ENCODE assay signal across 20 cellular contexts in the genomic region with DNA sequence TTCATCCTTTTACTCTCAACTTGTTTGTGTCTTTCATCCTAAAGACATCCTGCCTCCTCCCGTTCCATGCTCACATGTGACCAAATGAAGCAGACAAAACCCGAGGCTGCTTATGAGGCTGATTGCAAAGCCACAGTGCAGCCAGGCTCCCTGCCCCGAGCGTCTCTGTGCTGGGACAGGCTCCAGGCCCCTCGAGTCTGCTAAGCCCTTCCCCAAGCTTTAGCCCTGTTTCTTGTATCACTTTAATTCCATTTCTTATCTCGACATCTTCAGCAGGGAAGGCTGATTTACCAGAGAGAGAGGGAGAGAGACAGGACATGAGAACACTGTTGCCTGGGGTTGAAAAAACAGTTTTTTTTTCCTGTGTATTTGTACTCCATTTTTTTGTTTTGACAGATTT.
"Had no signal": no experiment of that assay in that cellular context is flagged by ENCODE, and none has a peak within 500 bp of the region (broad histone marks: within the 10 kb centered on the region; RNA-seq: fewer than 3 reads in every experiment).

No MANE protein-coding gene starts in this region.

- H3K27me3 Mint-ChIP-seq: activated CD4-positive, alpha-beta memory T cell treated with anti-CD3 and anti-CD28 coated beads, Interleukin-2, amount 10 ng/mL, durations not matched to agents 7 days and 5 days; activated naive CD8-positive, alpha-beta T cell treated with anti-CD3 and anti-CD28 coated beads, Interleukin-2, amount 50 U/mL, for 24 hours; natural killer cell treated with Interleukin-12 subunit alpha and Interleukin-12 subunit beta and Interleukin-15 and Interleukin-18, amount 100 ng/mL, for 72 hours; stimulated activated naive CD8-positive, alpha-beta T cell treated with anti-CD3 and anti-CD28 coated beads, Interleukin-15, Interleukin-2, amounts not matched to agents 100 ng/mL and 50 ng/mL, for 24 hours had no signal

- H3K27me3 ChIP-seq: breast epithelium, right atrium auricular region, suprapubic skin had no signal

- H3K36me3 ChIP-seq: breast epithelium, heart right ventricle, prostate gland, right atrium auricular region, suprapubic skin had no signal

- H3K27ac ChIP-seq: breast epithelium, heart right ventricle, right atrium auricular region, suprapubic skin had no signal

- ATAC-seq: activated naive CD8-positive, alpha-beta T cell treated with anti-CD3 and anti-CD28 coated beads, Interleukin-2, amount 50 U/mL, for 24 hours; esophagus mucosa; heart right ventricle; natural killer cell treated with Interleukin-12 subunit alpha and Interleukin-12 subunit beta and Interleukin-15 and Interleukin-18, amount 100 ng/mL, for 72 hours; T-cell had no signal

- H3K4me3 ChIP-seq: breast epithelium, heart right ventricle, prostate gland, right atrium auricular region, suprapubic skin had no signal

- H3K27ac Mint-ChIP-seq: activated CD4-positive, alpha-beta memory T cell treated with anti-CD3 and anti-CD28 coated beads, Interleukin-2, amount 10 ng/mL, durations not matched to agents 7 days and 5 days; activated naive CD4-positive, alpha-beta T cell treated with anti-CD3 and anti-CD28 coated beads for 36 hours; activated naive CD8-positive, alpha-beta T cell treated with anti-CD3 and anti-CD28 coated beads, Interleukin-2, amount 50 U/mL, for 24 hours; activated T-helper 2 cell treated with anti-CD3 and anti-CD28 coated beads, Interferon-gamma antibody, Interleukin-2, Interleukin-4, amounts not matched to agents 10 μg/mL and 5 μg/mL and 100 μg/mL, durations not matched to agents 14 hours and 24 hours and 36 hours; memory B cell; natural killer cell treated with Interleukin-12 subunit alpha and Interleukin-12 subunit beta and Interleukin-15 and Interleukin-18, amount 100 ng/mL, for 72 hours; stimulated activated naive CD8-positive, alpha-beta T cell treated with anti-CD3 and anti-CD28 coated beads, Interleukin-15, Interleukin-2, amounts not matched to agents 100 ng/mL and 50 ng/mL, for 24 hours; T-cell had no signal

- H3K36me3 Mint-ChIP-seq: memory B cell; natural killer cell treated with Interleukin-12 subunit alpha and Interleukin-12 subunit beta and Interleukin-15 and Interleukin-18, amount 100 ng/mL, for 72 hours; T-cell had no signal

- H3K9me3 Mint-ChIP-seq: activated CD4-positive, alpha-beta memory T cell treated with anti-CD3 and anti-CD28 coated beads, Interleukin-2, amount 10 ng/mL, durations not matched to agents 7 days and 5 days; activated naive CD4-positive, alpha-beta T cell treated with anti-CD3 and anti-CD28 coated beads for 36 hours; activated T-helper 2 cell treated with anti-CD3 and anti-CD28 coated beads, Interferon-gamma antibody, Interleukin-2, Interleukin-4, amounts not matched to agents 10 μg/mL and 5 μg/mL and 100 μg/mL, durations not matched to agents 14 hours and 24 hours and 36 hours; memory B cell; natural killer cell treated with Interleukin-12 subunit alpha and Interleukin-12 subunit beta and Interleukin-15 and Interleukin-18, amount 100 ng/mL, for 72 hours; T-cell had no signal

- H3K9me3 ChIP-seq: breast epithelium, heart right ventricle, prostate gland, right atrium auricular region, suprapubic skin had no signal

- H3K4me3 Mint-ChIP-seq: activated CD4-positive, alpha-beta memory T cell treated with anti-CD3 and anti-CD28 coated beads, Interleukin-2, amount 10 ng/mL, durations not matched to agents 7 days and 5 days; activated naive CD4-positive, alpha-beta T cell treated with anti-CD3 and anti-CD28 coated beads for 36 hours; activated naive CD8-positive, alpha-beta T cell treated with anti-CD3 and anti-CD28 coated beads, Interleukin-2, amount 50 U/mL, for 24 hours; memory B cell; natural killer cell treated with Interleukin-12 subunit alpha and Interleukin-12 subunit beta and Interleukin-15 and Interleukin-18, amount 100 ng/mL, for 72 hours; stimulated activated naive CD8-positive, alpha-beta T cell treated with anti-CD3 and anti-CD28 coated beads, Interleukin-15, Interleukin-2, amounts not matched to agents 100 ng/mL and 50 ng/mL, for 24 hours; T-cell had no signal

- H3K4me1 ChIP-seq: breast epithelium, prostate gland, right atrium auricular region, suprapubic skin had no signal

- DNase-seq: activated CD4-positive, alpha-beta memory T cell treated with anti-CD3 and anti-CD28 coated beads, Interleukin-2, amount 10 ng/mL, durations not matched to agents 7 days and 5 days; activated CD4-positive, alpha-beta T cell treated with anti-CD3 and anti-CD28 coated beads for 48 hours; activated CD4-positive, CD25-positive, alpha-beta regulatory T cell; activated naive CD4-positive, alpha-beta T cell treated with anti-CD3 and anti-CD28 coated beads for 36 hours; activated naive CD8-positive, alpha-beta T cell treated with anti-CD3 and anti-CD28 coated beads, Interleukin-2, amount 50 U/mL, for 24 hours; activated T-cell treated with anti-CD3 and anti-CD28 coated beads, Interleukin-2, amount 50 U/mL, for 1 hour; aorta; effector CD8-positive, alpha-beta T cell; heart right ventricle; T-cell; trophoblast cell had no signal

- H3K4me1 Mint-ChIP-seq: activated CD4-positive, alpha-beta memory T cell treated with anti-CD3 and anti-CD28 coated beads, Interleukin-2, amount 10 ng/mL, durations not matched to agents 7 days and 5 days; activated naive CD8-positive, alpha-beta T cell treated with anti-CD3 and anti-CD28 coated beads, Interleukin-2, amount 50 U/mL, for 24 hours; memory B cell; T-cell had no signal
